8 cellular contexts compared by ENCODE assay signal in the genomic region with DNA sequence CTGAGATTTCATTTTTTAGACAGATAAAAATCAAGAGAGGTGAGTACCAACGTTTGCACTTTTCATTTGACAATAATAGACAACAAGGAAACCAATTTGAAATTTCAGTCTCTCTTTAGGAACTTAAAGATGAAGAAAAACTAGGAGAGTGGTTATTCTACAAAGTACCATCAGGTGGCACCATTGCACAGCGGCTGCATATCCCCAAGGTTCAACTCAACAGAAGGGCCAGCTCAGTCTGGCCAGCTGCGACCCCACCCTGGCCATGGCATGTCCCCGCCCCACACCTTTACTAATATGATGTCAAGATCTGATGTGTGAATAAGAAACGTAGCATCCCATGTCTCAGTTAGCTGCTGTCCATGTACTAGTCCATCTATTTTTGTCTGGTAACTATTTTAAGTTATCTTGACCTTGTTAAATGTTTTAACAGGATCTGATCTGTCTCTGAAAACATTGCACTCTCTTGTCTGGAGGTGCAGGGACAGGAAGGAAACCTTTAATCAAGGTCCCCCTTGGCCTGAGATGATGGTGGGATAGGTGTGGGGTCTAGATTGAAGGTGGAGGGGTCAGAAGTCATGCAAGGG. TPM values are rescaled to one million over a fixed set of nuclear protein-coding genes. Genes with fewer than 3 reads are reported as not detected.
A peak's percentile ranks its signal among the peaks of the same experiment; 100 is the strongest.
DNase-seq lines count a peak whose midpoint lies in the region; ATAC-seq, FAIRE-seq and TF ChIP-seq lines count a peak whose summit lies in the region.

No MANE protein-coding gene starts in this region.

- no peaks in the 10 kb centered on the region for H3K9me3 ChIP-seq in fibroblast of lung (ENCODE audit: control insufficient read depth, insufficient read depth, low read depth, low read length)

- H3K4me1 ChIP-seq in fibroblast of lung (ENCODE audit: control insufficient read depth, extremely low read depth, insufficient read depth, low read length), result no peaks in the 10 kb centered on the region

- no peak for TF ChIP-seq POLR2A in GM12892 (IDR thresholded peaks at IDR 0.05; ENCODE audit: low read depth, low read length)

- ATAC-seq in activated B cell treated with CpG ODN at 0.5 μM for 24 hours (ENCODE audit: low read depth), result peak; percentile 58

- TF ChIP-seq CTCF in AG09319 (IDR thresholded peaks at IDR 0.05; ENCODE audit: low read depth, low read length) (peak; percentile 77), activated B cell treated with CpG ODN at 0.5 μM for 24 hours (IDR thresholded peaks at IDR 0.05) (peak; percentile 79), fibroblast of lung (conservative IDR thresholded peaks at IDR 0.05 in 1 of 2, IDR thresholded peaks at IDR 0.05 in 1 of 2; ENCODE audit: low read depth in 1 of 2, low read length in 2 of 2) (peak; percentile 81 to 85), nephron (IDR thresholded peaks at IDR 0.05; ENCODE audit: unreplicated experiment in 3 of 3) (peak; percentile 94 to 97 (median 96))

- H3K9ac ChIP-seq in fibroblast of lung (ENCODE audit: insufficient read depth, low read length), result no peak overlapping the region

- H3K4me3 ChIP-seq in fibroblast of lung (replicated peaks in 1 of 4; ENCODE audit: control extremely low read depth in 1 of 4, insufficient read depth in 1 of 4, low read depth in 3 of 4, low read length in 4 of 4), result no peak overlapping the region

- no peak overlapping the region for H3K4me2 ChIP-seq in fibroblast of lung (ENCODE audit: extremely low read depth, insufficient read depth, low read length)

- peak overlapping the region; percentile 16 for H2AFZ ChIP-seq in fibroblast of lung (ENCODE audit: low read length)

- H3K9me3 Mint-ChIP-seq in activated B cell treated with CpG ODN at 0.5 μM for 24 hours (no peaks in the 10 kb centered on the region), nephron (no peaks in the 10 kb centered on the region)

- no peaks in the 10 kb centered on the region for H4K20me1 ChIP-seq in fibroblast of lung (ENCODE audit: control insufficient read depth, extremely low read depth, insufficient read depth, low read length)

- H3K27ac Mint-ChIP-seq in activated B cell treated with CpG ODN at 0.5 μM for 24 hours (no peak overlapping the region), nephron (peak overlapping the region in 2 of 3 experiments; percentile 23 to 32)

- CTCF ChIA-PET in activated B cell treated with CpG ODN at 0.5 μM for 24 hours (lab: Charles Lee), result interaction anchor here (0.7 to 12.1 kb wide), 13 partner anchors 8 to 202 kb away, joined by 3 to 186 read pairs (median 4); no protein-coding TSS in a partner anchor

- H3K4me3 Mint-ChIP-seq in activated B cell treated with CpG ODN at 0.5 μM for 24 hours (no peak overlapping the region), nephron (no peak overlapping the region)

- intact Hi-C loops in activated B cell treated with CpG ODN at 0.5 μM for 24 hours (cut with micrococcal nuclease), result loop anchor here (1.0 to 5.0 kb wide), 4 partner anchors 187 to 522 kb away; no protein-coding TSS in a partner anchor

- peak; percentile 77 for FAIRE-seq in GM12892 (lab: Jason Lieb, UNC)

- H3K36me3 ChIP-seq in fibroblast of lung (ENCODE audit: control insufficient read depth, insufficient read depth, low read length), result no peaks in the 10 kb centered on the region

- no peaks in the 10 kb centered on the region for H3K36me3 Mint-ChIP-seq in activated B cell treated with CpG ODN at 0.5 μM for 24 hours (ENCODE audit: low read depth)
- H3K36me3 Mint-ChIP-seq in nephron (ENCODE audit: low read depth), result no peaks in the 10 kb centered on the region

- POLR2A ChIA-PET in activated B cell treated with CpG ODN at 0.5 μM for 24 hours (lab: Charles Lee), result no interaction called here

- H3K4me1 Mint-ChIP-seq in activated B cell treated with CpG ODN at 0.5 μM for 24 hours (peaks cover 2% of the 10 kb centered on the region), nephron (peaks cover 11% of the 10 kb centered on the region)

- H3K79me2 ChIP-seq in fibroblast of lung (ENCODE audit: control insufficient read depth, insufficient read depth, low read length), result no peaks in the 10 kb centered on the region

- H3K27ac ChIP-seq in fibroblast of lung (ENCODE audit: insufficient read depth, low read length), result no peak overlapping the region

- DNase-seq in AG09319 (ENCODE audit: extremely low read depth, low read depth) (peak; percentile 34), GM12892 (ENCODE audit: insufficient read length) (no peak), NCI-H1930 (lab: John Stamatoyannopoulos, UW) (peak; percentile 8 to 32), activated B cell treated with CpG ODN at 0.5 μM for 24 hours (no peak), fibroblast of lung (ENCODE audit: low read depth in 2 of 2) (peak; percentile 48 to 74), ureter (ENCODE audit: low spot score) (no peak)
- no peak for DNase-seq in effector CD8-positive, alpha-beta T cell (lab: John Stamatoyannopoulos, UW)

- no peaks in the 10 kb centered on the region for H3K27me3 ChIP-seq in fibroblast of lung (ENCODE audit: control insufficient read depth, insufficient read depth, low read length)

- peaks cover 9% of the 10 kb centered on the region for H3K27me3 Mint-ChIP-seq in activated B cell treated with CpG ODN at 0.5 μM for 24 hours
- peaks cover 32% of the 10 kb centered on the region for H3K27me3 Mint-ChIP-seq in nephron (ENCODE audit: low read depth)

RNA-seq across cellular contexts. Expression of a gene that starts 35.5 kb away (rescaled TPM):
- polyA plus RNA-seq in GM12892 (2012; ENCODE audit: missing spikeins), result 0.04 TPM
- 0.11 and 0.15 TPM in 2 replicates for total RNA-seq in activated B cell treated with CpG ODN at 0.5 μM for 24 hours
- 4.4 and 6.1 TPM in 2 replicates for total RNA-seq in fibroblast of lung
- polyA plus RNA-seq in fibroblast of lung, result 0.18 and 0.73 TPM in 2 replicates
- polyA plus RNA-seq in fibroblast of lung (2012), result 0.31 and 1.1 TPM in 2 replicates
- polyA minus RNA-seq in fibroblast of lung (ENCODE audit: low replicate concordance), result 0.27 and 1.9 TPM in 2 replicates
- total RNA-seq in ureter, result 12.6 TPM

Comparison
In these comparisons a context has a peak if more than half of its experiments do, and no peak if none do; other contexts are left out.
1. DNase-seq: peak in AG09319 (single experiment), NCI-H1930 (2 of 2) and fibroblast of lung (2 of 2); none in GM12892 (single experiment), activated B cell treated with CpG ODN at 0.5 μM for 24 hours (single experiment), effector CD8-positive, alpha-beta T cell (single experiment) and ureter (single experiment).
2. Peak in every context shown above with its lines, with median percentiles within 50 percentile points of each other: CTCF ChIP-seq.